Comparison of ENCODE assay signal across 10 cellular contexts in the genomic region with DNA sequence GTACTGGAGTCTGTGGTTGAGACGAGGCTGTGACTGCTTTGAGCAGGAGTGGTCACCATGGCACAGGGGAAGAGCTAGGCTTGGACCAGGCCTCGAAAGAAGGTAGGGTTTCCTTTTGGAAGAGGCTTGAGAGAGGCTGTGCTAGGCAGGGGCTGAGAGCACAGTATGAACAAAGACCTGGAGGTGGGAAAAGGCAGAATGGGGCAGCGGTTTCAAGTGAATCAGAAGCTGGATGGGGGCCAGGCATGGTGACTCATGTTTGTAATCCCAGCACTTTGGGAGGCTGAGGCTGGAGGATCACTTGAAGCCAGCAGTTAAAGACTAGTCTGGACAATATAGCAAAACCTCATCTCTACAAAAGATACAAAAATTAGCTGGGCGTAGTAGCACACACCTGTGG.
A peak's percentile ranks its signal among the peaks of the same experiment; 100 is the strongest.
DNase-seq lines count a peak whose midpoint lies in the region; FAIRE-seq and TF ChIP-seq lines count a peak whose summit lies in the region.
"Had no signal": no experiment of that assay in that cellular context is flagged by ENCODE, and none has a peak within 500 bp of the region (broad histone marks: within the 10 kb centered on the region; RNA-seq: fewer than 3 reads in every experiment).

No MANE protein-coding gene starts in this region.

- no peak overlapping the region for H3K4me3 ChIP-seq in AG10803 (ENCODE audit: low read length)
- no peak overlapping the region for H3K4me3 ChIP-seq in adipocyte (ENCODE audit: low read length)
- H3K4me3 ChIP-seq in keratinocyte (ENCODE audit: control insufficient read depth in 2 of 3, extremely low read depth in 1 of 3, insufficient read depth in 2 of 3, low read depth in 1 of 3, low read length in 3 of 3), result no peak overlapping the region
- no peak overlapping the region for H3K4me3 ChIP-seq in left ventricle myocardium inferior
- H3K4me3 ChIP-seq: spleen had no signal

- dilution Hi-C loops in keratinocyte (cut with MboI; ENCODE audit: extremely low pct_ligation_motif_present, low sequenced_read_pairs), result no loop called here

- H3K4me2 ChIP-seq in keratinocyte (ENCODE audit: control insufficient read depth, extremely low read depth, insufficient read depth, low read depth, low read length), result no peak overlapping the region

- FAIRE-seq in keratinocyte (lab: Jason Lieb, UNC), result peak; percentile 73

- H3K9me3 ChIP-seq in adipocyte (ENCODE audit: control insufficient read depth, low read length), result peaks cover 9% of the 10 kb centered on the region
- H3K9me3 ChIP-seq in keratinocyte (ENCODE audit: control insufficient read depth, low read depth, low read length), result peaks cover 3% of the 10 kb centered on the region
- H3K9me3 ChIP-seq in left ventricle myocardium inferior (replicated peaks), result peaks cover 19% of the 10 kb centered on the region

- H2AFZ ChIP-seq in keratinocyte (ENCODE audit: control insufficient read depth, low read length), result no peak overlapping the region

- H3K4me1 ChIP-seq in adipocyte (ENCODE audit: control insufficient read depth, insufficient read depth, low read length), result peaks cover 5% of the 10 kb centered on the region
- H3K4me1 ChIP-seq in keratinocyte (ENCODE audit: control insufficient read depth, extremely low read depth, insufficient read depth, low read length), result peaks cover 5% of the 10 kb centered on the region
- no peaks in the 10 kb centered on the region for H3K4me1 ChIP-seq in left ventricle myocardium inferior
- H3K4me1 ChIP-seq: spleen had no signal

- no peaks in the 10 kb centered on the region for H3K27me3 ChIP-seq in adipocyte (replicated peaks; ENCODE audit: control insufficient read depth, insufficient read depth, low read length)
- H3K27me3 ChIP-seq in keratinocyte (ENCODE audit: control insufficient read depth, extremely low read depth, insufficient read depth, low read length), result no peaks in the 10 kb centered on the region
- H3K27me3 ChIP-seq in left ventricle myocardium inferior (ENCODE audit: low read depth), result no peaks in the 10 kb centered on the region
- H3K27me3 ChIP-seq: spleen had no signal

- H3K27ac ChIP-seq in keratinocyte (ENCODE audit: control insufficient read depth, insufficient read depth, low read length) (no peak overlapping the region), left ventricle myocardium inferior (replicated peaks) (no peak overlapping the region)
- H3K27ac ChIP-seq: spleen, WERI-Rb-1 had no signal

- TF ChIP-seq CTCF in AG10803 (conservative IDR thresholded peaks at IDR 0.05; ENCODE audit: low read length), result no peak
- no peak for TF ChIP-seq CTCF in keratinocyte (optimal IDR thresholded peaks at IDR 0.05 in 1 of 3, IDR thresholded peaks at IDR 0.05 in 1 of 3, conservative IDR thresholded peaks at IDR 0.05 in 1 of 3; ENCODE audit: extremely low read depth in 1 of 3, insufficient read depth in 2 of 3, low read length in 3 of 3)
- TF ChIP-seq CTCF in left ventricle myocardium inferior (IDR thresholded peaks at IDR 0.05; ENCODE audit: borderline replicate concordance), result no peak

- peak; percentile 64 for DNase-seq in AG10803 (ENCODE audit: low read depth)
- DNase-seq in HT-29 (ENCODE audit: low spot score), result peak; percentile 35
- DNase-seq in adipocyte (ENCODE audit: low read depth), result peak; percentile 52
- peak; percentile 40 for DNase-seq in keratinocyte (ENCODE audit: low read depth, low spot score)
- no peak for DNase-seq in NCI-H146 (lab: John Stamatoyannopoulos, UW)
- DNase-seq in midbrain (lab: John Stamatoyannopoulos, UW), result no peak
- no peak for DNase-seq in left ventricle myocardium inferior
- no peak for DNase-seq in NCI-H146 treated with DMSO at 0.1 percent for 48 hours (lab: John Stamatoyannopoulos, UW; ENCODE audit: unreplicated experiment)
- DNase-seq: spleen, WERI-Rb-1 had no signal

- H3K9me1 ChIP-seq in keratinocyte (ENCODE audit: control insufficient read depth, extremely low read depth, insufficient read depth, low read length), result no peaks in the 10 kb centered on the region

- intact Hi-C loops in left ventricle myocardium inferior (cut with micrococcal nuclease), result no loop called here

- no peak overlapping the region for H3K9ac ChIP-seq in adipocyte (ENCODE audit: low read length)
- H3K9ac ChIP-seq in keratinocyte (ENCODE audit: control insufficient read depth, extremely low read depth, insufficient read depth, low read length), result no peak overlapping the region

- no peaks in the 10 kb centered on the region for H3K79me2 ChIP-seq in keratinocyte (ENCODE audit: control insufficient read depth, insufficient read depth, low read length)

- H4K20me1 ChIP-seq in keratinocyte (ENCODE audit: control insufficient read depth, extremely low read depth, insufficient read depth, low read length), result no peaks in the 10 kb centered on the region

- H3K36me3 ChIP-seq in adipocyte (ENCODE audit: control insufficient read depth, insufficient read depth, low read length, severe bottlenecking), result peaks cover 20% of the 10 kb centered on the region
- peaks cover 7% of the 10 kb centered on the region in 2 experiments for H3K36me3 ChIP-seq in keratinocyte (ENCODE audit: control insufficient read depth in 2 of 2, extremely low read depth in 1 of 2, insufficient read depth in 2 of 2, low read length in 2 of 2)
- peaks cover 40% of the 10 kb centered on the region for H3K36me3 ChIP-seq in left ventricle myocardium inferior
- H3K36me3 ChIP-seq: WERI-Rb-1 had no signal

Comparison
In these comparisons a context has a peak if more than half of its experiments do, and no peak if none do; other contexts are left out.
1. DNase-seq: peak in AG10803 (single experiment), HT-29 (single experiment), adipocyte (single experiment) and keratinocyte (single experiment); none in NCI-H146 (single experiment), midbrain (single experiment), left ventricle myocardium inferior (single experiment) and NCI-H146 treated with DMSO at 0.1 percent for 48 hours (single experiment).